24 cellular contexts compared by ENCODE assay signal in genomic region chr4:150005537-150005936, GRCh38.
DNase-seq lines count a peak whose midpoint lies in the region; ATAC-seq, FAIRE-seq and TF ChIP-seq lines count a peak whose summit lies in the region.
"Had no signal": no experiment of that assay in that cellular context is flagged by ENCODE, and none has a peak within 500 bp of the region (broad histone marks: within the 10 kb centered on the region; RNA-seq: fewer than 3 reads in every experiment).

No MANE protein-coding gene starts in this region.

- TF ChIP-seq CTCF in HFFc6 (IDR thresholded peaks at IDR 0.05) (no peak), astrocyte (IDR thresholded peaks at IDR 0.05; ENCODE audit: insufficient read depth, low read depth, low read length) (no peak)

- no peaks in the 10 kb centered on the region for H4K20me1 ChIP-seq in astrocyte (ENCODE audit: insufficient read depth, low read length)

- H3K4me1 ChIP-seq in astrocyte (ENCODE audit: insufficient read depth, low read length) = peaks cover 42% of the 10 kb centered on the region
- peaks cover 7 to 13% of the 10 kb centered on the region in 2 experiments for H3K4me1 ChIP-seq in trophoblast cell (ENCODE audit: control insufficient read depth in 1 of 2, insufficient read depth in 2 of 2, low read length in 2 of 2)
- H3K4me1 ChIP-seq: suprapubic skin had no signal

- peak overlapping the region; percentile 69 for H2BK5ac ChIP-seq in trophoblast cell (ENCODE audit: low read depth, low read length, poor library complexity)

- H3K4me1 Mint-ChIP-seq in HFFc6 (ENCODE audit: low read depth) (no peaks in the 10 kb centered on the region; the same call in 1 of the 2 replicates), astrocyte (ENCODE audit: low read depth, unreplicated experiment) (peaks cover 53% of the 10 kb centered on the region), T-cell (no peaks in the 10 kb centered on the region)
- H3K4me1 Mint-ChIP-seq: activated CD4-positive, alpha-beta T cell treated with anti-CD3 and anti-CD28 coated beads, Interleukin-2, amount 10 ng/mL, durations not matched to agents 7 days and 5 days had no signal

- H2BK120ac ChIP-seq in trophoblast cell (ENCODE audit: insufficient read depth, low read length, poor library complexity) = peak overlapping the region; percentile 68

- H3K9me3 ChIP-seq in astrocyte (ENCODE audit: insufficient read depth, low read depth, low read length) (no peaks in the 10 kb centered on the region), trophoblast cell (ENCODE audit: insufficient read depth, low read depth, low read length) (no peaks in the 10 kb centered on the region)
- H3K9me3 ChIP-seq: body of pancreas, suprapubic skin had no signal

- H3K36me3 Mint-ChIP-seq in HFFc6 (ENCODE audit: low read depth) (no peaks in the 10 kb centered on the region), astrocyte (ENCODE audit: low read depth, unreplicated experiment) (no peaks in the 10 kb centered on the region), T-cell (no peaks in the 10 kb centered on the region)

- POLR2A ChIA-PET in T-cell (lab: Charles Lee) = interaction anchor here in 1 of 2 donors (0.5 kb wide), 1 partner anchor 42 kb away, joined by 14 read pairs; no protein-coding TSS in a partner anchor

- H3K23ac ChIP-seq in trophoblast cell (ENCODE audit: low read length) = no peak overlapping the region

- FAIRE-seq in astrocyte (lab: Jason Lieb, UNC) = no peak
- no peak for FAIRE-seq in GM12892 (lab: Jason Lieb, UNC)

- H3K14ac ChIP-seq in trophoblast cell (ENCODE audit: low read length) = peak overlapping the region; percentile 53

- H3K4me3 ChIP-seq in astrocyte (ENCODE audit: insufficient read depth, low read depth, low read length) = no peak overlapping the region
- no peak overlapping the region for H3K4me3 ChIP-seq in trophoblast cell (ENCODE audit: low read depth, low read length)
- H3K4me3 ChIP-seq: body of pancreas, suprapubic skin had no signal

- H2AK5ac ChIP-seq in trophoblast cell (ENCODE audit: low read length) = no peak overlapping the region

- no peak for ATAC-seq in T-cell (replicated peaks in 1 of 4)
- ATAC-seq: body of pancreas, right cardiac atrium had no signal

- no peak overlapping the region for H3K4ac ChIP-seq in trophoblast cell (ENCODE audit: low read depth, low read length)

- peak overlapping the region; percentile 53 for H4K91ac ChIP-seq in trophoblast cell (ENCODE audit: low read depth, low read length)

- H3K79me1 ChIP-seq in trophoblast cell (ENCODE audit: low read length) = peaks cover 20% of the 10 kb centered on the region

- TF ChIP-seq POLR2A in GM12892 (IDR thresholded peaks at IDR 0.05; ENCODE audit: low read depth, low read length) = no peak

- H3K9ac ChIP-seq in astrocyte (ENCODE audit: low read length) (no peak overlapping the region), trophoblast cell (ENCODE audit: low read length) (no peak overlapping the region)

- DNase-seq in NCI-H2081 (lab: John Stamatoyannopoulos, UW) (peak; percentile 11 to 67), NCI-H2081 treated with DMSO at 0.1 percent for 48 hours (lab: John Stamatoyannopoulos, UW) (no peak), HFFc6 (no peak), astrocyte (ENCODE audit: low read depth) (no peak), trophoblast cell (no peak), GM12892 (ENCODE audit: insufficient read length) (no peak), T-cell (no peak), SKM-1 (lab: John Stamatoyannopoulos, UW; ENCODE audit: unreplicated experiment) (no peak)
- DNase-seq: activated CD4-positive, alpha-beta T cell treated with anti-CD3 and anti-CD28 coated beads, Interleukin-2, amount 10 ng/mL, durations not matched to agents 7 days and 5 days; activated T-cell treated with anti-CD3 and anti-CD28 coated beads, Interleukin-2, amount 50 U/mL, for 24 hours; AML-193; body of pancreas; CD4-positive, alpha-beta T cell; effector memory CD4-positive, alpha-beta T cell; head of caudate nucleus; NCI-H82; OCI-M1; posterior cingulate gyrus; right cardiac atrium; stimulated activated CD4-positive, alpha-beta T cell treated with anti-CD3 and anti-CD28 coated beads, Interleukin-4, amount 100 ng/mL, for 1 hour; WERI-Rb-1 had no signal

- H3K79me2 ChIP-seq in astrocyte (ENCODE audit: insufficient read depth, low read length) (no peaks in the 10 kb centered on the region), trophoblast cell (ENCODE audit: control insufficient read depth, insufficient read depth, low read length, poor library complexity) (no peaks in the 10 kb centered on the region)

- CTCF ChIA-PET in T-cell (lab: Charles Lee) = interaction anchor here in 1 of 2 donors (1.6 kb wide), 1 partner anchor 23 kb away, joined by 3 read pairs; no protein-coding TSS in a partner anchor

- H3K27me3 ChIP-seq in astrocyte (ENCODE audit: insufficient read depth, low read length) (no peaks in the 10 kb centered on the region), trophoblast cell (ENCODE audit: insufficient read depth, low read length) (no peaks in the 10 kb centered on the region)
- H3K27me3 ChIP-seq: body of pancreas, suprapubic skin had no signal

- H2BK12ac ChIP-seq in trophoblast cell (ENCODE audit: low read length) = peak overlapping the region; percentile 86

- H3K36me3 ChIP-seq in astrocyte (ENCODE audit: insufficient read depth, low read length) = no peaks in the 10 kb centered on the region
- H3K36me3 ChIP-seq in trophoblast cell (ENCODE audit: control insufficient read depth in 1 of 2, insufficient read depth in 2 of 2, low read length in 2 of 2) = no peaks in the 10 kb centered on the region
- H3K36me3 ChIP-seq: suprapubic skin, WERI-Rb-1 had no signal

- H3K27ac Mint-ChIP-seq in HFFc6 (peak overlapping the region; percentile 60), astrocyte (ENCODE audit: unreplicated experiment) (peak overlapping the region; percentile 4), T-cell (no peak overlapping the region)
- H3K27ac Mint-ChIP-seq: activated CD4-positive, alpha-beta T cell treated with anti-CD3 and anti-CD28 coated beads, Interleukin-2, amount 10 ng/mL, durations not matched to agents 7 days and 5 days; activated T-cell treated with anti-CD3 and anti-CD28 coated beads, Interleukin-2, amount 50 U/mL, for 24 hours; CD4-positive, alpha-beta T cell had no signal

- H3K9me3 Mint-ChIP-seq in HFFc6 = no peaks in the 10 kb centered on the region
- H3K9me3 Mint-ChIP-seq in astrocyte (ENCODE audit: unreplicated experiment) = no peaks in the 10 kb centered on the region
- H3K9me3 Mint-ChIP-seq in T-cell = no peaks in the 10 kb centered on the region
- H3K9me3 Mint-ChIP-seq: activated CD4-positive, alpha-beta T cell treated with anti-CD3 and anti-CD28 coated beads, Interleukin-2, amount 10 ng/mL, durations not matched to agents 7 days and 5 days; activated T-cell treated with anti-CD3 and anti-CD28 coated beads, Interleukin-2, amount 50 U/mL, for 24 hours; CD4-positive, alpha-beta T cell; neural crest cell had no signal

- H3K4me3 Mint-ChIP-seq in HFFc6 = no peak overlapping the region
- H3K4me3 Mint-ChIP-seq in astrocyte (ENCODE audit: unreplicated experiment) = no peak overlapping the region
- no peak overlapping the region for H3K4me3 Mint-ChIP-seq in T-cell
- H3K4me3 Mint-ChIP-seq: activated CD4-positive, alpha-beta T cell treated with anti-CD3 and anti-CD28 coated beads, Interleukin-2, amount 10 ng/mL, durations not matched to agents 7 days and 5 days; activated T-cell treated with anti-CD3 and anti-CD28 coated beads, Interleukin-2, amount 50 U/mL, for 24 hours; CD4-positive, alpha-beta T cell; neural crest cell had no signal

- no peak overlapping the region for H4K12ac ChIP-seq in trophoblast cell (ENCODE audit: low read depth, low read length)

- H3K18ac ChIP-seq in trophoblast cell (ENCODE audit: low read length) = no peak overlapping the region

- H4K8ac ChIP-seq in trophoblast cell (ENCODE audit: low read depth, low read length) = peak overlapping the region; percentile 8

- H3K27ac ChIP-seq in astrocyte (ENCODE audit: low read depth, low read length) (no peak overlapping the region), trophoblast cell (ENCODE audit: low read depth, low read length) (peak overlapping the region; percentile 8)
- H3K27ac ChIP-seq: 22Rv1, body of pancreas, suprapubic skin, WERI-Rb-1 had no signal

- WGBS in trophoblast cell (ENCODE audit: extremely low coverage, insufficient coverage, insufficient read length) = no CpG with 5 or more reads among the region's 3 CpGs

- H2AFZ ChIP-seq in astrocyte (ENCODE audit: low read depth, low read length) (no peak overlapping the region), trophoblast cell (ENCODE audit: insufficient read depth, low read length, poor library complexity) (no peak overlapping the region)

- H3K27me3 Mint-ChIP-seq in HFFc6 (ENCODE audit: insufficient read depth) = no peaks in the 10 kb centered on the region; the same call in 1 of the 2 replicates
- H3K27me3 Mint-ChIP-seq in astrocyte (ENCODE audit: low read depth, unreplicated experiment) = no peaks in the 10 kb centered on the region
- peaks cover 7 to 14% of the 10 kb centered on the region in 2 donors for H3K27me3 Mint-ChIP-seq in T-cell

- H3K4me2 ChIP-seq in astrocyte (ENCODE audit: low read length) (no peak overlapping the region), trophoblast cell (ENCODE audit: low read length) (no peak overlapping the region)

Comparison
In these comparisons a context has a peak if more than half of its experiments do, and no peak if none do; other contexts are left out.
1. DNase-seq: peak in NCI-H2081 (2 of 2); none in NCI-H2081 treated with DMSO at 0.1 percent for 48 hours (single experiment), HFFc6 (single experiment), astrocyte (single experiment), trophoblast cell (0 of 2), GM12892 (single experiment), T-cell (0 of 34) and SKM-1 (single experiment).
2. H3K27ac Mint-ChIP-seq: peak in HFFc6 (single experiment) and astrocyte (single experiment); none in T-cell (0 of 2).